In genomic region chr2:221518201-221518936, GRCh38 we compare ENCODE assay signal across 8 cellular contexts. TPM values are rescaled to one million over a fixed set of nuclear protein-coding genes. Genes with fewer than 3 reads are reported as not detected.
DNase-seq lines count a peak whose midpoint lies in the region; ATAC-seq and TF ChIP-seq lines count a peak whose summit lies in the region.

No MANE protein-coding gene starts in this region.

- CTCF ChIA-PET in CD8-positive, alpha-beta T cell (lab: Charles Lee) = interaction anchor here (0.9 to 1.4 kb wide), 6 partner anchors 13 to 55 kb away, joined by 3 to 6 read pairs (median 4); partner anchors contain the start of gene EPHA4

- H3K9me3 ChIP-seq in CD8-positive, alpha-beta T cell (ENCODE audit: low read length) = no peaks in the 10 kb centered on the region

- intact Hi-C loops in CD8-positive, alpha-beta T cell (cut with DNase I, micrococcal nuclease) = loop anchor here (1.0 to 5.0 kb wide), 5 partner anchors 10 to 1976 kb away; partner anchors contain the start of genes EPHA4 (in 2 of the 2), CHPF (in 1 of the 2) and TMEM198 (in 1 of the 2)

- no peaks in the 10 kb centered on the region for H3K36me3 ChIP-seq in CD8-positive, alpha-beta T cell (ENCODE audit: insufficient read depth, low read length)

- no peaks in the 10 kb centered on the region for H3K36me3 Mint-ChIP-seq in CD8-positive, alpha-beta T cell
- H3K36me3 Mint-ChIP-seq in stimulated activated effector memory CD8-positive, alpha-beta T cell treated with anti-CD3 and anti-CD28 coated beads, Interleukin-12 subunit alpha, Interleukin-12 subunit beta, amount 100 ng/mL, for 72 hours = peaks cover 7% of the 10 kb centered on the region

- H3K4me3 ChIP-seq in CD8-positive, alpha-beta T cell (ENCODE audit: low read depth, low read length) = no peak overlapping the region
- no peak overlapping the region for H3K4me3 ChIP-seq in coronary artery

- no peaks in the 10 kb centered on the region for H3K27me3 Mint-ChIP-seq in CD8-positive, alpha-beta T cell (ENCODE audit: low read depth)

- DNase-seq in CD8-positive, alpha-beta T cell = peak in 6 of 7 experiments; percentile 7 to 66 (median 38)
- DNase-seq in amniotic epithelial cell (ENCODE audit: low read depth) (peak; percentile 72), NCI-H526 (lab: John Stamatoyannopoulos, UW) (no peak), erythroblast (lab: John Stamatoyannopoulos, UW) (no peak), coronary artery (ENCODE audit: low spot score) (no peak)
- peak in 1 of 2 donors; percentile 58 for DNase-seq in stimulated activated effector memory CD8-positive, alpha-beta T cell treated with anti-CD3 and anti-CD28 coated beads, Interleukin-12 subunit alpha, Interleukin-12 subunit beta, amount 100 ng/mL, for 72 hours (ENCODE audit: low spot score in 2 of 2)

- POLR2A ChIA-PET in CD8-positive, alpha-beta T cell (lab: Charles Lee) = interaction anchor here (0.5 to 1.7 kb wide), 15 partner anchors 9 to 107 kb away, joined by 3 to 21 read pairs (median 4); partner anchors contain the start of gene EPHA4

- no peak overlapping the region for H3K27ac Mint-ChIP-seq in CD8-positive, alpha-beta T cell
- H3K27ac Mint-ChIP-seq in stimulated activated effector memory CD8-positive, alpha-beta T cell treated with anti-CD3 and anti-CD28 coated beads, Interleukin-12 subunit alpha, Interleukin-12 subunit beta, amount 100 ng/mL, for 72 hours = no peak overlapping the region

- no peaks in the 10 kb centered on the region for H3K9me3 Mint-ChIP-seq in CD8-positive, alpha-beta T cell
- no peaks in the 10 kb centered on the region for H3K9me3 Mint-ChIP-seq in stimulated activated effector memory CD8-positive, alpha-beta T cell treated with anti-CD3 and anti-CD28 coated beads, Interleukin-12 subunit alpha, Interleukin-12 subunit beta, amount 100 ng/mL, for 72 hours

- peak; percentile 70 for ATAC-seq in CD8-positive, alpha-beta T cell
- ATAC-seq in GM19395 (IDR thresholded peaks at IDR 0.05; ENCODE audit: unreplicated experiment) = peak; percentile 73
- peak; percentile 77 for ATAC-seq in HG03342 (IDR thresholded peaks at IDR 0.05; ENCODE audit: unreplicated experiment)
- peak; percentile 89 for ATAC-seq in stimulated activated effector memory CD8-positive, alpha-beta T cell treated with anti-CD3 and anti-CD28 coated beads, Interleukin-12 subunit alpha, Interleukin-12 subunit beta, amount 100 ng/mL, for 72 hours

- peak overlapping the region; percentile 80 for H3K27ac ChIP-seq in CD8-positive, alpha-beta T cell (ENCODE audit: low read depth, low read length)
- H3K27ac ChIP-seq in coronary artery = no peak overlapping the region

- no peak for TF ChIP-seq CTCF in CD8-positive, alpha-beta T cell (IDR thresholded peaks at IDR 0.05)
- TF ChIP-seq CTCF in coronary artery (IDR thresholded peaks at IDR 0.05) = no peak

- no peak overlapping the region for H3K4me3 Mint-ChIP-seq in CD8-positive, alpha-beta T cell
- H3K4me3 Mint-ChIP-seq in stimulated activated effector memory CD8-positive, alpha-beta T cell treated with anti-CD3 and anti-CD28 coated beads, Interleukin-12 subunit alpha, Interleukin-12 subunit beta, amount 100 ng/mL, for 72 hours = no peak overlapping the region

- TF ChIP-seq POLR2A in erythroblast (IDR thresholded peaks at IDR 0.05; ENCODE audit: low read length) = no peak

- peaks cover 42% of the 10 kb centered on the region for H3K4me1 ChIP-seq in CD8-positive, alpha-beta T cell (ENCODE audit: insufficient read depth, low read length)

- no peaks in the 10 kb centered on the region for H3K27me3 ChIP-seq in CD8-positive, alpha-beta T cell (ENCODE audit: insufficient read depth, low read length)

- H3K4me1 Mint-ChIP-seq in CD8-positive, alpha-beta T cell (ENCODE audit: low read depth) = no peaks in the 10 kb centered on the region
- peaks cover 8% of the 10 kb centered on the region for H3K4me1 Mint-ChIP-seq in stimulated activated effector memory CD8-positive, alpha-beta T cell treated with anti-CD3 and anti-CD28 coated beads, Interleukin-12 subunit alpha, Interleukin-12 subunit beta, amount 100 ng/mL, for 72 hours

RNA-seq across cellular contexts. Expression of gene EPHA4, which starts 53.7 kb away (rescaled TPM):
- 10 to 100 TPM; 65.5 to 68.6 TPM for total RNA-seq in CD8-positive, alpha-beta T cell

Comparison
In these comparisons a context has a peak if more than half of its experiments do, and no peak if none do; other contexts are left out.
1. DNase-seq: peak in CD8-positive, alpha-beta T cell (6 of 7) and amniotic epithelial cell (single experiment); none in NCI-H526 (0 of 2), erythroblast (0 of 2) and coronary artery (single experiment).
2. Peak in every context shown above with its lines, with median percentiles within 50 percentile points of each other: ATAC-seq.